In the genomic region with DNA sequence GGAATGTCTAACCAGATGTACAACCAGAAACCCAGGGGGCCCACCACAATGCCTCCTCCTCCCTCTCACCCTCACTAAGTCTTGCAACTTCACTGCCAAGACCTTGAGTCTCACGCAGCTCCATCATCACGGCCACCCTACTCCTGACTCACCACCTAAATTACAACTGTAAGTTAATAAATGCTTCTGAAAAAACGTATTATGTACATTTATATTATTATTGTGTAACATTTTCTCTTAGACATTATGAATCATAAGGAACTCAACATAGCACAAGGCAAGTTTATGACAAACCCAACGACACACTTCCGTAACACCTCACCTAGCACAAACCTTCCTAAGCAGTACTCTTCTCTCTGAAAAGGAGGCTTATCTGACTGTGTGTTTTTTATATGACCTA, we compare ENCODE assay signal across 22 cellular contexts. TPM values are rescaled to one million over a fixed set of nuclear protein-coding genes. Genes with fewer than 3 reads are reported as not detected.
DNase-seq lines count a peak whose midpoint lies in the region; ATAC-seq and TF ChIP-seq lines count a peak whose summit lies in the region.
"Had no signal": no experiment of that assay in that cellular context is flagged by ENCODE, and none has a peak within 500 bp of the region (broad histone marks: within the 10 kb centered on the region; RNA-seq: fewer than 3 reads in every experiment).

No MANE protein-coding gene starts in this region.

- no peak overlapping the region for H3K4me3 Mint-ChIP-seq in natural killer cell treated with Interleukin-12 subunit alpha and Interleukin-12 subunit beta and Interleukin-15 and Interleukin-18, amount 100 ng/mL, for 72 hours
- H3K4me3 Mint-ChIP-seq in nephron progenitor cell: no peak overlapping the region
- H3K4me3 Mint-ChIP-seq: IgD-negative memory B cell; stimulated activated naive CD8-positive, alpha-beta T cell treated with anti-CD3 and anti-CD28 coated beads, Interleukin-15, Interleukin-2, amounts not matched to agents 100 ng/mL and 50 ng/mL, for 24 hours had no signal

- H3K9me3 Mint-ChIP-seq in natural killer cell treated with Interleukin-12 subunit alpha and Interleukin-12 subunit beta and Interleukin-15 and Interleukin-18, amount 100 ng/mL, for 72 hours: no peaks in the 10 kb centered on the region
- H3K9me3 Mint-ChIP-seq in nephron progenitor cell: no peaks in the 10 kb centered on the region
- H3K9me3 Mint-ChIP-seq: IgD-negative memory B cell; stimulated activated naive CD8-positive, alpha-beta T cell treated with anti-CD3 and anti-CD28 coated beads, Interleukin-15, Interleukin-2, amounts not matched to agents 100 ng/mL and 50 ng/mL, for 24 hours had no signal

- POLR2A ChIA-PET in AG04449 (lab: Yijun Ruan, JAX): no interaction called here

- H3K4me1 Mint-ChIP-seq in natural killer cell treated with Interleukin-12 subunit alpha and Interleukin-12 subunit beta and Interleukin-15 and Interleukin-18, amount 100 ng/mL, for 72 hours (ENCODE audit: low read depth in 2 of 2): no peaks in the 10 kb centered on the region
- H3K4me1 Mint-ChIP-seq in nephron progenitor cell: peaks cover 6% of the 10 kb centered on the region

- H3K27ac ChIP-seq in brain microvascular endothelial cell (peak overlapping the region; percentile 21), hepatocyte (peak overlapping the region; percentile 19)
- H3K27ac ChIP-seq: heart left ventricle, upper lobe of right lung had no signal

- in situ Hi-C loops in brain microvascular endothelial cell (cut with HindIII; ENCODE audit: low pct_ligation_motif_present, low sequenced_read_pairs): no loop called here

- no peaks in the 10 kb centered on the region for H3K27me3 ChIP-seq in brain microvascular endothelial cell (replicated peaks)
- H3K27me3 ChIP-seq in hepatocyte: no peaks in the 10 kb centered on the region
- H3K27me3 ChIP-seq in BE2C: no peaks in the 10 kb centered on the region
- H3K27me3 ChIP-seq: heart left ventricle, upper lobe of right lung had no signal

- no peak overlapping the region for H3K27ac Mint-ChIP-seq in natural killer cell treated with Interleukin-12 subunit alpha and Interleukin-12 subunit beta and Interleukin-15 and Interleukin-18, amount 100 ng/mL, for 72 hours
- no peak overlapping the region for H3K27ac Mint-ChIP-seq in nephron progenitor cell
- H3K27ac Mint-ChIP-seq: IgD-negative memory B cell; stimulated activated naive CD8-positive, alpha-beta T cell treated with anti-CD3 and anti-CD28 coated beads, Interleukin-15, Interleukin-2, amounts not matched to agents 100 ng/mL and 50 ng/mL, for 24 hours had no signal

- 87% methylated on average over 5 of the region's 5 CpGs for WGBS in hepatocyte (ENCODE audit: low lambda C conversion rate, missing lambda C conversion rate)

- H3K4me1 ChIP-seq in hepatocyte (ENCODE audit: insufficient read depth) (peaks cover 11% of the 10 kb centered on the region), BE2C (no peaks in the 10 kb centered on the region)

- H3K79me2 ChIP-seq in hepatocyte: no peaks in the 10 kb centered on the region

- H3K9me2 ChIP-seq in hepatocyte (replicated peaks; ENCODE audit: insufficient read depth): no peaks in the 10 kb centered on the region

- H3K9me3 ChIP-seq in hepatocyte (ENCODE audit: low read depth): no peaks in the 10 kb centered on the region
- no peaks in the 10 kb centered on the region for H3K9me3 ChIP-seq in BE2C
- H3K9me3 ChIP-seq: heart left ventricle, upper lobe of right lung had no signal

- H2AFZ ChIP-seq in hepatocyte: no peak overlapping the region

- no peak overlapping the region for H3K4me3 ChIP-seq in AG04449 (ENCODE audit: low read depth, low read length)
- no peak overlapping the region for H3K4me3 ChIP-seq in brain microvascular endothelial cell (ENCODE audit: low read depth, low read length)
- no peak overlapping the region for H3K4me3 ChIP-seq in hepatocyte
- H3K4me3 ChIP-seq in BE2C (ENCODE audit: low read depth, low read length): no peak overlapping the region
- H3K4me3 ChIP-seq: heart left ventricle, upper lobe of right lung had no signal

- H3K4me2 ChIP-seq in hepatocyte: no peak overlapping the region

- CTCF ChIA-PET in AG04449 (lab: Yijun Ruan, JAX): interaction anchor here (0.8 to 2.5 kb wide), 9 partner anchors 9 to 411 kb away, joined by 3 to 36 read pairs (median 3); a partner anchor contains a TSS

- H3K36me3 ChIP-seq in brain microvascular endothelial cell (replicated peaks) (no peaks in the 10 kb centered on the region), hepatocyte (replicated peaks; ENCODE audit: insufficient read depth, low read depth) (no peaks in the 10 kb centered on the region), BE2C (no peaks in the 10 kb centered on the region)
- H3K36me3 ChIP-seq: upper lobe of right lung had no signal

- no peak for ATAC-seq in natural killer cell treated with Interleukin-12 subunit alpha and Interleukin-12 subunit beta and Interleukin-15 and Interleukin-18, amount 100 ng/mL, for 72 hours
- ATAC-seq in GM18517 (IDR thresholded peaks at IDR 0.05; ENCODE audit: unreplicated experiment): no peak
- ATAC-seq: heart left ventricle, upper lobe of right lung had no signal

- H4K20me1 ChIP-seq in hepatocyte (ENCODE audit: insufficient read depth, poor library complexity, severe bottlenecking): no peaks in the 10 kb centered on the region

- peak; percentile 59 for DNase-seq in AG04449 (ENCODE audit: low read depth, low spot score)
- peak; percentile 27 for DNase-seq in HT1080 (ENCODE audit: low read depth)
- DNase-seq in brain microvascular endothelial cell: peak; percentile 57
- no peak for DNase-seq in hepatocyte (ENCODE audit: low spot score)
- DNase-seq in natural killer cell treated with Interleukin-12 subunit alpha and Interleukin-12 subunit beta and Interleukin-15 and Interleukin-18, amount 100 ng/mL, for 72 hours (ENCODE audit: low spot score): no peak
- DNase-seq in BE2C: no peak
- DNase-seq in nephron progenitor cell: no peak
- DNase-seq: ACHN; activated effector memory CD4-positive, alpha-beta T cell treated with Interleukin-2 at 50 U/mL for 16 hours; amniotic stem cell; COR-L47; GDM1; heart left ventricle; NCI-H1092; NCI-H524 treated with DMSO at 0.1 percent for 48 hours; OCI-M1; retina; T1000; upper lobe of right lung had no signal

- TF ChIP-seq CTCF in AG04449 (IDR thresholded peaks at IDR 0.05; ENCODE audit: insufficient read depth, low read length, missing control alignments) (no peak), brain microvascular endothelial cell (IDR thresholded peaks at IDR 0.05; ENCODE audit: low read depth, low read length, missing control alignments) (peak; percentile 22), hepatocyte (IDR thresholded peaks at IDR 0.05; ENCODE audit: poor library complexity) (no peak), BE2C (IDR thresholded peaks at IDR 0.05; ENCODE audit: low read depth, low read length) (no peak), nephron progenitor cell (IDR thresholded peaks at IDR 0.05) (no peak)

- no peaks in the 10 kb centered on the region for H3K27me3 Mint-ChIP-seq in natural killer cell treated with Interleukin-12 subunit alpha and Interleukin-12 subunit beta and Interleukin-15 and Interleukin-18, amount 100 ng/mL, for 72 hours
- no peaks in the 10 kb centered on the region for H3K27me3 Mint-ChIP-seq in nephron progenitor cell (ENCODE audit: low read depth, poor library complexity)
- H3K27me3 Mint-ChIP-seq: IgD-negative memory B cell; stimulated activated naive CD8-positive, alpha-beta T cell treated with anti-CD3 and anti-CD28 coated beads, Interleukin-15, Interleukin-2, amounts not matched to agents 100 ng/mL and 50 ng/mL, for 24 hours had no signal

- H3K36me3 Mint-ChIP-seq in natural killer cell treated with Interleukin-12 subunit alpha and Interleukin-12 subunit beta and Interleukin-15 and Interleukin-18, amount 100 ng/mL, for 72 hours: no peaks in the 10 kb centered on the region
- peaks cover 4% of the 10 kb centered on the region for H3K36me3 Mint-ChIP-seq in nephron progenitor cell (ENCODE audit: low read depth)
- H3K36me3 Mint-ChIP-seq: IgD-negative memory B cell had no signal

RNA-seq across cellular contexts. Expression of a gene that starts 20.7 kb away (rescaled TPM):
- total RNA-seq in HT1080 (2014; rRNA removed; shearing (Covaris generic)): 16.0 and 20.1 TPM in 2 replicates
- 10.7 and 13.0 TPM in 2 replicates for polyA plus RNA-seq in HT1080 (2015; cell fraction: cytosol; rRNA removed)
- 17.5 and 19.6 TPM in 2 replicates for polyA plus RNA-seq in HT1080 (2015; cell fraction: nucleus; rRNA removed)
- 17.5 and 19.8 TPM in 2 replicates for total RNA-seq in hepatocyte
- 17.1 and 19.2 TPM in 2 replicates for polyA plus RNA-seq in hepatocyte
- total RNA-seq in natural killer cell treated with Interleukin-12 subunit alpha and Interleukin-12 subunit beta and Interleukin-15 and Interleukin-18, amount 100 ng/mL, for 72 hours: 10 to 100 TPM; 12.1 to 14.5 TPM
- polyA plus RNA-seq in BE2C (2012; ENCODE audit: insufficient read depth, insufficient read length, low read depth): 7.3 TPM

RNA-seq across cellular contexts. Expression of a gene that starts 28.8 kb away (rescaled TPM):
- 0.72 and 0.84 TPM in 2 replicates for total RNA-seq in HT1080 (2014; rRNA removed; shearing (Covaris generic))
- 0.49 and 1.2 TPM in 2 replicates for polyA plus RNA-seq in HT1080 (2015; cell fraction: cytosol; rRNA removed)
- 9.9 and 17.1 TPM in 2 replicates for polyA plus RNA-seq in HT1080 (2015; cell fraction: nucleus; rRNA removed)
- not detected in 2 replicates for total RNA-seq in hepatocyte
- 0.29 and 0.30 TPM in 2 replicates for polyA plus RNA-seq in hepatocyte
- total RNA-seq in natural killer cell treated with Interleukin-12 subunit alpha and Interleukin-12 subunit beta and Interleukin-15 and Interleukin-18, amount 100 ng/mL, for 72 hours: not detected
- not detected for polyA plus RNA-seq in BE2C (2012; ENCODE audit: insufficient read depth, insufficient read length, low read depth)
- total RNA-seq: upper lobe of right lung had no signal
- polyA plus RNA-seq: IgD-negative memory B cell had no signal

Comparison
In these comparisons a context has a peak if more than half of its experiments do, and no peak if none do; other contexts are left out.
1. DNase-seq: peak in AG04449 (single experiment), HT1080 (single experiment) and brain microvascular endothelial cell (single experiment); none in hepatocyte (single experiment), natural killer cell treated with Interleukin-12 subunit alpha and Interleukin-12 subunit beta and Interleukin-15 and Interleukin-18, amount 100 ng/mL, for 72 hours (single experiment), BE2C (single experiment) and nephron progenitor cell (single experiment).